Comparison of ENCODE assay signal across 19 cellular contexts in genomic region chr11:79078999-79079398, GRCh38.
A peak's percentile ranks its signal among the peaks of the same experiment; 100 is the strongest.
DNase-seq lines count a peak whose midpoint lies in the region; ATAC-seq, FAIRE-seq and TF ChIP-seq lines count a peak whose summit lies in the region.
"Had no signal": no experiment of that assay in that cellular context is flagged by ENCODE, and none has a peak within 500 bp of the region (broad histone marks: within the 10 kb centered on the region; RNA-seq: fewer than 3 reads in every experiment).

No MANE protein-coding gene starts in this region.

- intact Hi-C loops in pancreas (cut with DNase I), result loop anchor here in 1 of 3 donors (5.0 kb wide), 1 partner anchor 432 kb away; no protein-coding TSS in a partner anchor

- ATAC-seq in pancreas, result peak in 3 of 4 donors; percentile 53 to 74 (median 73)
- no peak for ATAC-seq in GM19395 (IDR thresholded peaks at IDR 0.05; ENCODE audit: unreplicated experiment)
- ATAC-seq in GM18870 (IDR thresholded peaks at IDR 0.05; ENCODE audit: unreplicated experiment), result no peak
- no peak for ATAC-seq in HG03039 (IDR thresholded peaks at IDR 0.05; ENCODE audit: unreplicated experiment)

- peak; percentile 82 for DNase-seq in NCI-H1092 treated with DMSO at 0.1 percent for 48 hours (lab: John Stamatoyannopoulos, UW)
- DNase-seq in NCI-H2171 treated with DMSO at 0.1 percent for 48 hours (lab: John Stamatoyannopoulos, UW), result peak; percentile 99
- DNase-seq in cerebellum (ENCODE audit: low spot score), result peak; percentile 70
- no peak for DNase-seq in pancreas
- DNase-seq in HCEC 1CT, result no peak
- DNase-seq: activated effector memory CD4-positive, alpha-beta T cell treated with anti-CD3 and anti-CD28 coated beads, Interleukin-2, amount 50 U/mL, for 16 hours; cortex of kidney; erythroblast; HFFc6; KG1; NCI-H1930; stimulated activated CD4-positive, alpha-beta T cell treated with anti-CD3 and anti-CD28 coated beads, Interleukin-15, amount 100 ng/mL, for 24 hours had no signal

- no peaks in the 10 kb centered on the region for H3K4me1 ChIP-seq in pancreas

- no peaks in the 10 kb centered on the region for H3K36me3 ChIP-seq in pancreas

- H3K27me3 ChIP-seq in pancreas, result no peaks in the 10 kb centered on the region

- no peak for TF ChIP-seq CTCF in pancreas (IDR thresholded peaks at IDR 0.05)

- H3K27ac ChIP-seq in pancreas, result peak overlapping the region in 2 of 4 donors; percentile 19 to 28
- H3K27ac ChIP-seq: C4-2B, VCaP had no signal

- 64 to 66% methylated on average over 7 of the region's 7 CpGs for WGBS in pancreas, 2 donors

- FAIRE-seq in pancreas (lab: Jason Lieb, UNC), result no peak
- FAIRE-seq: GM12878, keratinocyte had no signal

- no peak overlapping the region for H3K4me3 ChIP-seq in pancreas
- H3K4me3 ChIP-seq: GM12878 had no signal

- no peaks in the 10 kb centered on the region for H3K9me3 ChIP-seq in pancreas

Comparison
In these comparisons a context has a peak if more than half of its experiments do, and no peak if none do; other contexts are left out.
1. DNase-seq: peak in NCI-H1092 treated with DMSO at 0.1 percent for 48 hours (single experiment), NCI-H2171 treated with DMSO at 0.1 percent for 48 hours (single experiment) and cerebellum (single experiment); none in pancreas (0 of 6) and HCEC 1CT (single experiment).
2. ATAC-seq: peak in pancreas (3 of 4); none in GM19395 (single experiment), GM18870 (single experiment) and HG03039 (single experiment).